2 cellular contexts compared by ENCODE assay signal in genomic region chr14:81418057-81418790, GRCh38.
TF ChIP-seq lines count a peak whose summit lies in the region.

No MANE protein-coding gene starts in this region.

TF ChIP-seq in HepG2, 621 proteins besides CTCF, POLR2A, EP300 and RAD21:
- no peak for TF ChIP-seq TBP (CRISPR knock-in tag; IDR thresholded peaks at IDR 0.05)
- TF ChIP-seq MATR3 (CRISPR knock-in tag; IDR thresholded peaks at IDR 0.05): no peak
- TF ChIP-seq ZNF264 (CRISPR knock-in tag; IDR thresholded peaks at IDR 0.05): no peak
- TF ChIP-seq ZBTB25 (CRISPR knock-in tag; IDR thresholded peaks at IDR 0.05): no peak
- TF ChIP-seq, protein P1, sequence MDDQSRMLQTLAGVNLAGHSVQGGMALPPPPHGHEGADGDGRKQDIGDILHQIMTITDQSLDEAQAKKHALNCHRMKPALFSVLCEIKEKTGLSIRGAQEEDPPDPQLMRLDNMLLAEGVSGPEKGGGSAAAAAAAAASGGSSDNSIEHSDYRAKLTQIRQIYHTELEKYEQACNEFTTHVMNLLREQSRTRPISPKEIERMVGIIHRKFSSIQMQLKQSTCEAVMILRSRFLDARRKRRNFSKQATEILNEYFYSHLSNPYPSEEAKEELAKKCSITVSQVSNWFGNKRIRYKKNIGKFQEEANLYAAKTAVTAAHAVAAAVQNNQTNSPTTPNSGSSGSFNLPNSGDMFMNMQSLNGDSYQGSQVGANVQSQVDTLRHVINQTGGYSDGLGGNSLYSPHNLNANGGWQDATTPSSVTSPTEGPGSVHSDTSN (CRISPR knock-in tag; IDR thresholded peaks at IDR 0.05; ENCODE audit: borderline replicate concordance): no peak
- no peak for TF ChIP-seq ZNF7 (CRISPR knock-in tag; IDR thresholded peaks at IDR 0.05)
- TF ChIP-seq NFE2 (CRISPR knock-in tag; IDR thresholded peaks at IDR 0.05): no peak
- no peak for TF ChIP-seq ZNF773 (CRISPR knock-in tag; IDR thresholded peaks at IDR 0.05; ENCODE audit: borderline replicate concordance)
TF ChIP-seq in HepG2: peak in this region for 0.

TF ChIP-seq in K562, 482 proteins besides CTCF, POLR2A, EP300 and RAD21:
- peak; percentile 99 for TF ChIP-seq ZNF431 (CRISPR knock-in tag; IDR thresholded peaks at IDR 0.05)
- 0 out of 2 replicates have a peak, but pooled peaks have one; percentile 27 for TF ChIP-seq TRIM28 (IDR thresholded peaks at IDR 0.05)
- peak in 1 of 2 experiments; percentile 34; a peak in 1 of 4 replicates for TF ChIP-seq TRIM24 (IDR thresholded peaks at IDR 0.05)
- TF ChIP-seq MAFF (IDR thresholded peaks at IDR 0.05; ENCODE audit: low read length): no peak
